13 cellular contexts compared by ENCODE assay signal in genomic region chr11:129637473-129637872, GRCh38.
DNase-seq lines count a peak whose midpoint lies in the region; TF ChIP-seq lines count a peak whose summit lies in the region.
"Had no signal": no experiment of that assay in that cellular context is flagged by ENCODE, and none has a peak within 500 bp of the region (broad histone marks: within the 10 kb centered on the region; RNA-seq: fewer than 3 reads in every experiment).

No MANE protein-coding gene starts in this region.

- no peak overlapping the region for H3K4me3 ChIP-seq in fibroblast of villous mesenchyme (ENCODE audit: low read depth, low read length)
- H3K4me3 ChIP-seq: SJSA1, spleen, thoracic aorta had no signal

- H3K4me3 Mint-ChIP-seq in activated CD4-positive, alpha-beta memory T cell treated with anti-CD3 and anti-CD28 coated beads for 36 hours: no peak overlapping the region
- H3K4me3 Mint-ChIP-seq in CD14-positive monocyte: no peak overlapping the region

- peaks cover 54% of the 10 kb centered on the region for H3K4me1 Mint-ChIP-seq in activated CD4-positive, alpha-beta memory T cell treated with anti-CD3 and anti-CD28 coated beads for 36 hours (ENCODE audit: low read depth)
- H3K4me1 Mint-ChIP-seq in CD14-positive monocyte: no peaks in the 10 kb centered on the region

- CTCF ChIA-PET in activated CD4-positive, alpha-beta memory T cell treated with anti-CD3 and anti-CD28 coated beads for 36 hours (lab: Charles Lee): interaction anchor here (3.2 kb wide), 1 partner anchor 58 kb away, joined by 12 read pairs; no protein-coding TSS in a partner anchor

- peak; percentile 68 for DNase-seq in ELR (ENCODE audit: low read depth)
- DNase-seq in LHCN-M2 (ENCODE audit: low read depth): peak; percentile 72
- DNase-seq in activated CD4-positive, alpha-beta memory T cell treated with anti-CD3 and anti-CD28 coated beads for 36 hours: no peak
- DNase-seq in fibroblast of villous mesenchyme (ENCODE audit: low read depth): peak; percentile 22
- no peak for DNase-seq in CD14-positive monocyte (ENCODE audit: low spot score)
- no peak for DNase-seq in NCI-H2227 (lab: John Stamatoyannopoulos, UW; ENCODE audit: unreplicated experiment)
- no peak for DNase-seq in NCI-H1930 (lab: John Stamatoyannopoulos, UW)
- DNase-seq: activated CD4-positive, CD25-positive, alpha-beta regulatory T cell; NCI-H1436 treated with DMSO at 0.1 percent for 48 hours; NCI-H526 treated with DMSO at 0.1 percent for 48 hours; spleen had no signal

- H3K9me3 Mint-ChIP-seq in activated CD4-positive, alpha-beta memory T cell treated with anti-CD3 and anti-CD28 coated beads for 36 hours: no peaks in the 10 kb centered on the region
- H3K9me3 Mint-ChIP-seq in CD14-positive monocyte: peaks cover 0 to 10% (median 0%) of the 10 kb centered on the region in 7 donors

- TF ChIP-seq CTCF in fibroblast of villous mesenchyme (IDR thresholded peaks at IDR 0.05; ENCODE audit: insufficient read depth, low read depth, low read length) (no peak), CD14-positive monocyte (IDR thresholded peaks at IDR 0.05) (no peak)

- intact Hi-C loops in activated CD4-positive, alpha-beta memory T cell treated with anti-CD3 and anti-CD28 coated beads for 36 hours (cut with micrococcal nuclease): loop anchor here (2.0 to 5.0 kb wide), 2 partner anchors 203 to 260 kb away; partner anchors contain the start of gene BARX2
- intact Hi-C loops in CD14-positive monocyte (cut with micrococcal nuclease): no loop called here

- peak overlapping the region; percentile 65 for H3K27ac Mint-ChIP-seq in activated CD4-positive, alpha-beta memory T cell treated with anti-CD3 and anti-CD28 coated beads for 36 hours
- H3K27ac Mint-ChIP-seq in CD14-positive monocyte: no peak overlapping the region

- no peaks in the 10 kb centered on the region for H3K27me3 Mint-ChIP-seq in activated CD4-positive, alpha-beta memory T cell treated with anti-CD3 and anti-CD28 coated beads for 36 hours
- peaks cover 0 to 9% (median 5%) of the 10 kb centered on the region in 3 donors for H3K27me3 Mint-ChIP-seq in CD14-positive monocyte (ENCODE audit: low read depth in 3 of 3)

- POLR2A ChIA-PET in activated CD4-positive, alpha-beta memory T cell treated with anti-CD3 and anti-CD28 coated beads for 36 hours (lab: Charles Lee): no interaction called here

- peaks cover 5% of the 10 kb centered on the region for H3K36me3 Mint-ChIP-seq in activated CD4-positive, alpha-beta memory T cell treated with anti-CD3 and anti-CD28 coated beads for 36 hours
- H3K36me3 Mint-ChIP-seq in CD14-positive monocyte: no peaks in the 10 kb centered on the region

Comparison
In these comparisons a context has a peak if more than half of its experiments do, and no peak if none do; other contexts are left out.
1. DNase-seq: peak in ELR (single experiment), LHCN-M2 (single experiment) and fibroblast of villous mesenchyme (single experiment); none in activated CD4-positive, alpha-beta memory T cell treated with anti-CD3 and anti-CD28 coated beads for 36 hours (single experiment), CD14-positive monocyte (single experiment), NCI-H2227 (single experiment) and NCI-H1930 (0 of 2).